26 cellular contexts compared by ENCODE assay signal in the genomic region with DNA sequence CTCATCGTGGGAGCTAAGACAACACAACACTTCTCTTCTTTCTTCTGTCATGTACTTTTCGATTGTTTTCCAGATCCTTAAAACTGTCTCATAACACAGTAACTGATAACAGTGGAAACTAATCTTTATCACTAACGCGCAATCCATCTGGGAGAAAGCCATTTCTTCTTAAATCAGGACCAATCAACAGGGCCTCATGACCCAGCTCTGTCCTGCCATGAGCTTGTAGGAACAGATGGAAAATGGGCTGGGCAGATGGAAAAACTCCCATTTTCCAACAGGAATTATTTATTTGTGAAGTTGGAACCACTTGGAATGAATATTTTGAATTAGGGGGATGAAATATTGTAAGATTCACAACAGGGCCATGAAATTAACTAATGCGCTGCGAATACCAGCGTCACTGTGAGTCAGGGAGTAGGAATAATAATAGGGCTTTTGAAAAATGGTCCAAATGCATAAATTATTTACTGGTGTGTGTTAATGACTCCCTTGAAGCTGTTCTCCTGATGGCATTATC. TPM values are rescaled to one million over a fixed set of nuclear protein-coding genes. Genes with fewer than 3 reads are reported as not detected.
"Had no signal": no experiment of that assay in that cellular context is flagged by ENCODE, and none has a peak within 500 bp of the region (broad histone marks: within the 10 kb centered on the region; RNA-seq: fewer than 3 reads in every experiment).

No MANE protein-coding gene starts in this region.

- H3K9me3 ChIP-seq: gastrocnemius medialis, neutrophil, pancreas, right lobe of liver, stomach, testis, tibial artery had no signal

- ATAC-seq: gastrocnemius medialis, left lobe of liver, natural killer cell, pancreas, right lobe of liver had no signal

- DNase-seq: cerebellar nuclear complex; cortex of kidney; foreskin fibroblast; gastrocnemius medialis; head of caudate nucleus; kidney; natural killer cell; pancreas; retina; right lobe of liver; stimulated activated CD4-positive, alpha-beta T cell treated with anti-CD3 and anti-CD28 coated beads, Interleukin-12 subunit alpha, Interleukin-12 subunit beta, amount 100 ng/mL, for 4 hours; stimulated activated CD4-positive, alpha-beta T cell treated with anti-CD3 and anti-CD28 coated beads, Interleukin-1b, Interleukin-23, amount 100 ng/mL, for 48 hours; stimulated activated CD4-positive, alpha-beta T cell treated with anti-CD3 and anti-CD28 coated beads, Interleukin-4, amount 100 ng/mL, for 1 hour; stimulated activated CD8-positive, alpha-beta memory T cell treated with anti-CD3 and anti-CD28 coated beads, Interleukin-4, amount 100 ng/mL, for 48 hours; stimulated activated naive CD4-positive, alpha-beta T cell; stomach; testis; tibial artery had no signal

- H3K36me3 Mint-ChIP-seq: memory B cell, natural killer cell, type B pancreatic cell had no signal

- H3K27me3 ChIP-seq: gastrocnemius medialis, pancreas, right lobe of liver, testis, tibial artery had no signal

- H3K4me3 Mint-ChIP-seq: memory B cell, natural killer cell, neural crest cell, type B pancreatic cell had no signal

- H3K4me1 ChIP-seq: gastrocnemius medialis, pancreas, right lobe of liver, testis had no signal

- H3K27ac ChIP-seq: gastrocnemius medialis, pancreas, right lobe of liver, stomach, testis, tibial artery had no signal

- H3K4me2 ChIP-seq: smooth muscle cell had no signal

- H3K9me3 Mint-ChIP-seq: memory B cell, natural killer cell, neural crest cell, type B pancreatic cell had no signal

- H3K27ac Mint-ChIP-seq: memory B cell, natural killer cell, type B pancreatic cell had no signal

- H3K36me3 ChIP-seq: gastrocnemius medialis, neutrophil, pancreas, right lobe of liver, stomach, tibial artery had no signal

- H3K4me3 ChIP-seq: gastrocnemius medialis, lung, pancreas, right lobe of liver, smooth muscle cell, stomach, testis, tibial artery had no signal

- H3K4me1 Mint-ChIP-seq: neural crest cell had no signal

RNA-seq across cellular contexts. Expression of a gene that starts 53.0 kb away (rescaled TPM):
- total RNA-seq: posterior vena cava had no signal
